27 cellular contexts compared by ENCODE assay signal in genomic region chr7:57789130-57789529, GRCh38.
"Had no signal": no experiment of that assay in that cellular context is flagged by ENCODE, and none has a peak within 500 bp of the region (broad histone marks: within the 10 kb centered on the region; RNA-seq: fewer than 3 reads in every experiment).

No MANE protein-coding gene starts in this region.

- H3K36me3 ChIP-seq: breast epithelium had no signal

- DNase-seq: activated CD4-positive, alpha-beta T cell treated with anti-CD3 and anti-CD28 coated beads, Interleukin-2, amount 10 ng/mL, durations not matched to agents 24 days and 14 days; activated CD4-positive, alpha-beta T cell treated with anti-CD3 and anti-CD28 coated beads, Interleukin-2, amount 50 U/mL, for 4 hours; activated CD8-positive, alpha-beta T cell treated with anti-CD3 and anti-CD28 coated beads for 36 hours; activated gamma-delta T cell; activated naive CD4-positive, alpha-beta T cell treated with Interleukin-2 at 50 U/mL for 16 hours; activated naive CD8-positive, alpha-beta T cell treated with anti-CD3 and anti-CD28 coated beads, Interleukin-2, amount 10 ng/mL, durations not matched to agents 7 days and 5 days; activated T-cell treated with anti-CD3 and anti-CD28 coated beads, Interleukin-2, amount 50 U/mL, for 24 hours; amygdala; body of pancreas; Karpas-422; KBM-7; NCI-H1694; NCI-H1930; NCI-H2081 treated with DMSO at 0.1 percent for 48 hours; NCI-H226; NCI-H446 treated with DMSO at 0.1 percent for 48 hours; NCI-H526; NK-92 treated with Interleukin-12 subunit alpha and Interleukin-12 subunit beta, amount 100 ng/mL, for 24 hours; PC-9; SIG-M5; SW 1271; T-helper 1 cell; T1000 had no signal

- H3K27me3 ChIP-seq: body of pancreas, breast epithelium had no signal

- H3K4me3 ChIP-seq: body of pancreas, breast epithelium, coronary artery, PC-9 had no signal

- H3K9me3 ChIP-seq: body of pancreas, breast epithelium had no signal

- H3K27ac ChIP-seq: body of pancreas, breast epithelium, coronary artery, PC-9, RWPE1 had no signal

- ATAC-seq: activated CD8-positive, alpha-beta T cell treated with anti-CD3 and anti-CD28 coated beads for 36 hours; body of pancreas; Right ventricle myocardium inferior had no signal
